ENCODE assay signal across 7 cellular contexts in genomic region chr5:66828046-66828550, GRCh38.
DNase-seq lines count a peak whose midpoint lies in the region; ATAC-seq and TF ChIP-seq lines count a peak whose summit lies in the region.

No MANE protein-coding gene starts in this region.

- no peaks in the 10 kb centered on the region for H3K36me3 Mint-ChIP-seq in glutamatergic neuron (ENCODE audit: unreplicated experiment)

- H3K4me1 Mint-ChIP-seq in glutamatergic neuron (ENCODE audit: low read depth, unreplicated experiment), result peaks cover 15% of the 10 kb centered on the region

- no peak overlapping the region for H3K4me3 ChIP-seq in RWPE2 (ENCODE audit: severe bottlenecking)

- peak overlapping the region; percentile 76 for H3K4me3 Mint-ChIP-seq in glutamatergic neuron (ENCODE audit: unreplicated experiment)

- no peak overlapping the region for H3K27ac Mint-ChIP-seq in glutamatergic neuron (ENCODE audit: unreplicated experiment)

- no peaks in the 10 kb centered on the region for H3K9me3 ChIP-seq in RWPE2 (ENCODE audit: severe bottlenecking)

- peak; percentile 21 for ATAC-seq in GM21390 (IDR thresholded peaks at IDR 0.05; ENCODE audit: unreplicated experiment)
- ATAC-seq in RWPE2 (ENCODE audit: low read depth), result no peak

- H3K36me3 ChIP-seq in RWPE2 (ENCODE audit: low read depth), result no peaks in the 10 kb centered on the region

- TF ChIP-seq CTCF in RWPE2 (IDR thresholded peaks at IDR 0.05; ENCODE audit: poor library complexity, severe bottlenecking) (no peak), glutamatergic neuron (IDR thresholded peaks at IDR 0.05; ENCODE audit: partially characterized antibody, unreplicated experiment) (no peak), GM20000 (IDR thresholded peaks at IDR 0.05; ENCODE audit: extremely low read depth, missing control alignments) (no peak)

- peak overlapping the region; percentile 83 for H3K27ac ChIP-seq in RWPE2 (ENCODE audit: poor library complexity, severe bottlenecking)

- peaks cover 5% of the 10 kb centered on the region for H3K27me3 Mint-ChIP-seq in glutamatergic neuron (ENCODE audit: unreplicated experiment)

- peaks cover under 1% of the 10 kb centered on the region for H3K9me3 Mint-ChIP-seq in glutamatergic neuron (ENCODE audit: unreplicated experiment)

- DNase-seq in RWPE2 (ENCODE audit: low spot score) (no peak), glutamatergic neuron (no peak), renal cortical epithelial cell (ENCODE audit: low read depth) (peak; percentile 62), GM20000 (ENCODE audit: low spot score) (no peak), NCI-H82 treated with DMSO at 0.1 percent for 48 hours (lab: John Stamatoyannopoulos, UW; ENCODE audit: unreplicated experiment) (no peak), NCI-H1092 treated with DMSO at 0.1 percent for 48 hours (lab: John Stamatoyannopoulos, UW) (no peak)

- peaks cover 29% of the 10 kb centered on the region for H3K4me1 ChIP-seq in RWPE2 (ENCODE audit: insufficient read depth, poor library complexity, severe bottlenecking)

- no peaks in the 10 kb centered on the region for H3K27me3 ChIP-seq in RWPE2 (ENCODE audit: insufficient read depth, poor library complexity, severe bottlenecking)
